In the genomic region with DNA sequence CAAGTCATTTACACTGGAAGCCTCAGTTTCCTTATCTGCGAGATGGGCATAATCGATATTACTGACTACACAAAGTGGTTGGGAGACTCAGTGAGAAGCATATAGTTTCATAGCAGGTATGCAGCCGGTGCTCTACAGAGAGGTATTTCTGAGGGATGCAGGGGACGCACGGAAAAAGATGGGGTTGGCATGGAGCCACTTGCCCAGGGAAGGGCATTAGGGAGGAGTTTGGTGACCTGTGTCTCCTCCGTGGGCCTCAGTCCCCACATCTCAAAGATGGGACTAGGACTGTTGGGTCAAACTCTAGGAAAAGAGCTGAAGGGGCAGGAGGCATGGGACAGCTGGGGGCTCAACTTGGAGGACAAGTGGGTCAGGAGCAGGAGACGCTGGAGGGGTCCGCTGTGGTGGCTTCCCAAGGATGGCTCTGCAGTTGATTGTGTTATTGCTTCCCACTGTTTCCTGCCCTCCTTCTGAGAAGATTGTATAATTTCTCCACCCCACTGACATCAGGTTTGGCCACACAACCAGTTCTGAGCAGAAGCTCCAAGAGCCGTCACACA, we compare ENCODE assay signal across 17 cellular contexts.
"Had no signal": no experiment of that assay in that cellular context is flagged by ENCODE, and none has a peak within 500 bp of the region (broad histone marks: within the 10 kb centered on the region; RNA-seq: fewer than 3 reads in every experiment).

No MANE protein-coding gene starts in this region.

- H3K4me1 Mint-ChIP-seq: naive B cell; stimulated activated memory B cell treated with anti-CD40 and anti-IgM and Interleukin-4, amounts not matched to agents 10 μg/mL and 1 μg/mL and 100 μg/mL, for 72 hours had no signal

- H3K36me3 Mint-ChIP-seq: naive B cell; stimulated activated memory B cell treated with anti-CD40 and anti-IgM and Interleukin-4, amounts not matched to agents 10 μg/mL and 1 μg/mL and 100 μg/mL, for 72 hours had no signal

- H3K9me3 Mint-ChIP-seq: endodermal cell; nephron; stimulated activated naive CD8-positive, alpha-beta T cell treated with anti-CD3 and anti-CD28 coated beads, Interleukin-15, Interleukin-2, amounts not matched to agents 100 ng/mL and 50 ng/mL, for 24 hours had no signal

- H3K27ac Mint-ChIP-seq: endodermal cell; naive B cell; stimulated activated memory B cell treated with anti-CD40 and anti-IgM and Interleukin-4, amounts not matched to agents 10 μg/mL and 1 μg/mL and 100 μg/mL, for 72 hours; stimulated activated naive CD8-positive, alpha-beta T cell treated with anti-CD3 and anti-CD28 coated beads, Interleukin-15, Interleukin-2, amounts not matched to agents 100 ng/mL and 50 ng/mL, for 24 hours had no signal

- ATAC-seq: foreskin keratinocyte; left colon; left ventricle myocardium superior; sciatic nerve; stimulated activated memory B cell treated with anti-CD40 and anti-IgM and Interleukin-4, amounts not matched to agents 10 μg/mL and 1 μg/mL and 100 μg/mL, for 72 hours had no signal

- DNase-seq: effector CD4-positive, alpha-beta T cell; endodermal cell; erythroblast; foreskin keratinocyte; head of caudate nucleus; left colon; left ventricle myocardium superior; mesenchymal stem cell; naive B cell; spleen; stimulated activated CD4-positive, alpha-beta T cell treated with anti-CD3 and anti-CD28 coated beads, Interleukin-15, amount 100 ng/mL, for 24 hours; stimulated activated CD4-positive, alpha-beta T cell treated with anti-CD3 and anti-CD28 coated beads, Interleukin-1b, Interleukin-23, amount 100 ng/mL, for 48 hours; stimulated activated CD4-positive, alpha-beta T cell treated with anti-CD3 and anti-CD28 coated beads, Interleukin-4, amount 100 ng/mL, for 24 hours had no signal

- H3K4me3 Mint-ChIP-seq: endodermal cell; nephron; stimulated activated memory B cell treated with anti-CD40 and anti-IgM and Interleukin-4, amounts not matched to agents 10 μg/mL and 1 μg/mL and 100 μg/mL, for 72 hours; stimulated activated naive CD8-positive, alpha-beta T cell treated with anti-CD3 and anti-CD28 coated beads, Interleukin-15, Interleukin-2, amounts not matched to agents 100 ng/mL and 50 ng/mL, for 24 hours had no signal
